Comparison of ENCODE assay signal across 14 cellular contexts in the genomic region with DNA sequence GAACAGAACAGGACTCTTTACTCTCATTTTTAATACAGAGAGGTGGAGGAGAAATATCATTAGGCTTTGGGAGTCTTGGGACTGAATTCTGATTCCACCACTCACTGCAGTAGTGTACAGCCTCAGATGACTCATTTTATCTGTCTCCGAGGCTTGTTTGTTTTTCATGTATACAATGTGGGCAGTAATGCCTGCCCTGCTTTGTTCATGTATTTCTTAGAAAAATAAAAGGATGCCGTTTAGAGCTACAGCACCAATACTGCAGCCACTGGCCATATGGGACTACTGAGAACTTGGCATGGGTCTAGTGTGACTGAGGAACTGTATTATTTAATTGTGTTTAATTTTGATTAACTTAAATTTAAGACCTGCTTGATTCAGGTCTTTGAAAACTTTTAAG. TPM values are rescaled to one million over a fixed set of nuclear protein-coding genes. Genes with fewer than 3 reads are reported as not detected.
DNase-seq lines count a peak whose midpoint lies in the region; ATAC-seq, FAIRE-seq and TF ChIP-seq lines count a peak whose summit lies in the region.
"Had no signal": no experiment of that assay in that cellular context is flagged by ENCODE, and none has a peak within 500 bp of the region (broad histone marks: within the 10 kb centered on the region; RNA-seq: fewer than 3 reads in every experiment).

No MANE protein-coding gene starts in this region.

- peaks cover 30% of the 10 kb centered on the region for H3K4me1 ChIP-seq in HEK293 (ENCODE audit: control insufficient read depth, insufficient read depth, low read length)
- peaks cover 0 to 32% of the 10 kb centered on the region in 2 experiments; a peak in 3 of 4 replicates for H3K4me1 ChIP-seq in SK-N-SH (ENCODE audit: control insufficient read depth in 1 of 2, insufficient read depth in 2 of 2, low read depth in 1 of 2, low read length in 1 of 2)
- peaks cover 14 to 49% (median 25%) of the 10 kb centered on the region in 4 donors for H3K4me1 ChIP-seq in transverse colon
- H3K4me1 ChIP-seq: prostate gland, testis had no signal

- no peaks in the 10 kb centered on the region for H3K9me2 ChIP-seq in SK-N-SH

- no peaks in the 10 kb centered on the region for H4K20me1 ChIP-seq in SK-N-SH (ENCODE audit: insufficient read depth)

- ATAC-seq in HG03342 (IDR thresholded peaks at IDR 0.05; ENCODE audit: unreplicated experiment) (no peak), GM19452 (IDR thresholded peaks at IDR 0.05; ENCODE audit: unreplicated experiment) (no peak)

- DNase-seq in AG04450 (ENCODE audit: low read depth, low spot score) (peak; percentile 58), SK-N-SH (no peak), fibroblast of peridontal ligament (ENCODE audit: extremely low read depth) (peak; percentile 65), GM12891 (ENCODE audit: insufficient read length, low spot score) (no peak), transverse colon (no peak)
- DNase-seq: activated CD4-positive, alpha-beta T cell treated with anti-CD3 and anti-CD28 coated beads, Interleukin-2, amount 50 U/mL, for 4 hours; activated naive CD4-positive, alpha-beta T cell; NCI-H510A; testis had no signal

- TF ChIP-seq CTCF in AG04450 (IDR thresholded peaks at IDR 0.05; ENCODE audit: low read depth, low read length) (no peak), HEK293 (tag by site-specific recombination; IDR thresholded peaks at IDR 0.05) (no peak), SK-N-SH (IDR thresholded peaks at IDR 0.05) (no peak), transverse colon (IDR thresholded peaks at IDR 0.05) (no peak)

- intact Hi-C loops in transverse colon (cut with DNase I; ENCODE audit: low total_unique reads): loop anchor here (1.0 kb wide), 1 partner anchor 26 kb away; no protein-coding TSS in a partner anchor

- H3K36me3 ChIP-seq in HEK293 (ENCODE audit: control insufficient read depth in 2 of 2, insufficient read depth in 1 of 2, low read length in 2 of 2) (no peaks in the 10 kb centered on the region), SK-N-SH (replicated peaks in 1 of 2; ENCODE audit: control insufficient read depth in 1 of 2, insufficient read depth in 2 of 2, low read length in 1 of 2) (no peaks in the 10 kb centered on the region), transverse colon (no peaks in the 10 kb centered on the region)
- H3K36me3 ChIP-seq: prostate gland had no signal

- no peak for TF ChIP-seq RAD21 in SK-N-SH (IDR thresholded peaks at IDR 0.05; ENCODE audit: low read length)

- no peak for TF ChIP-seq EP300 in SK-N-SH (IDR thresholded peaks at IDR 0.05; ENCODE audit: borderline replicate concordance in 1 of 2, low read depth in 1 of 2, low read length in 1 of 2)
- no peak for TF ChIP-seq EP300 in transverse colon (IDR thresholded peaks at IDR 0.05; ENCODE audit: low read depth)

- TF ChIP-seq POLR2A in GM12891 (IDR thresholded peaks at IDR 0.05; ENCODE audit: low read depth, low read length) (no peak), transverse colon (IDR thresholded peaks at IDR 0.05) (no peak)

- H3K4me3 ChIP-seq in AG04450 (ENCODE audit: low read depth, low read length): no peak overlapping the region
- H3K4me3 ChIP-seq in HEK293 (ENCODE audit: low read depth, low read length): no peak overlapping the region
- no peak overlapping the region for H3K4me3 ChIP-seq in SK-N-SH (ENCODE audit: low read depth in 2 of 2, low read length in 1 of 2)
- no peak overlapping the region for H3K4me3 ChIP-seq in transverse colon
- H3K4me3 ChIP-seq: dorsolateral prefrontal cortex, prostate gland, testis had no signal

- H3K79me2 ChIP-seq in SK-N-SH (ENCODE audit: insufficient read depth): no peaks in the 10 kb centered on the region

- no peak overlapping the region for H3K9ac ChIP-seq in SK-N-SH

- H3K27me3 ChIP-seq in AG04450 (ENCODE audit: control insufficient read depth, insufficient read depth, low read length) (no peaks in the 10 kb centered on the region), SK-N-SH (ENCODE audit: insufficient read depth) (no peaks in the 10 kb centered on the region), transverse colon (no peaks in the 10 kb centered on the region)
- H3K27me3 ChIP-seq: dorsolateral prefrontal cortex, testis had no signal

- CTCF ChIA-PET in AG04450 (lab: Charles Lee) (no interaction called here), HEK293 (lab: Yijun Ruan, JAX) (interaction anchor here (0.6 kb wide), 1 partner anchor 812 kb away, joined by 3 read pairs; no protein-coding TSS in a partner anchor), SK-N-SH (lab: Yijun Ruan, JAX) (interaction anchor here (0.8 to 1.3 kb wide), 2 partner anchors 19 kb away, joined by 3 read pairs; no protein-coding TSS in a partner anchor)

- H3F3A ChIP-seq in SK-N-SH (replicated peaks; ENCODE audit: insufficient read depth): peaks cover 7% of the 10 kb centered on the region

- WGBS in SK-N-SH (ENCODE audit: low lambda C conversion rate): 12% methylated on average over 2 of the region's 2 CpGs
- 16 to 38% methylated on average over 2 of the region's 2 CpGs for WGBS in transverse colon (ENCODE audit: low coverage in 1 of 2), 2 donors

- no peak for FAIRE-seq in GM12891 (lab: Jason Lieb, UNC)

- no peak overlapping the region for H2AFZ ChIP-seq in SK-N-SH (ENCODE audit: low read depth)

- H3K9me3 ChIP-seq in AG04450 (ENCODE audit: control insufficient read depth, insufficient read depth, low read length): no peaks in the 10 kb centered on the region
- no peaks in the 10 kb centered on the region for H3K9me3 ChIP-seq in HEK293 (ENCODE audit: control insufficient read depth, insufficient read depth, low read depth, low read length)
- H3K9me3 ChIP-seq in SK-N-SH: no peaks in the 10 kb centered on the region
- no peaks in the 10 kb centered on the region for H3K9me3 ChIP-seq in transverse colon
- H3K9me3 ChIP-seq: prostate gland, testis had no signal

- in situ Hi-C loops in transverse colon (cut with MboI; ENCODE audit: low pct_ligation_motif_present in 1 of 4, low pct_unique_long_range_greater_than_20kb in 1 of 4, low sequenced_read_pairs in 3 of 4): no loop called here

- POLR2A ChIA-PET in AG04450 (lab: Yijun Ruan, JAX) (interaction anchor here (0.7 to 0.9 kb wide), 2 partner anchors 71 to 553 kb away, joined by 3 to 6 read pairs; no protein-coding TSS in a partner anchor), HEK293 (lab: Yijun Ruan, JAX) (no interaction called here), SK-N-SH (lab: Yijun Ruan, JAX) (no interaction called here)

- no peak overlapping the region for H3K27ac ChIP-seq in AG04450 (ENCODE audit: low read depth, low read length)
- no peak overlapping the region for H3K27ac ChIP-seq in HEK293 (ENCODE audit: extremely low read depth, low read depth, low read length)
- H3K27ac ChIP-seq in SK-N-SH (ENCODE audit: low read depth in 2 of 2, low read length in 1 of 2): peak overlapping the region in 1 of 2 experiments; percentile 48; a peak in 1 of 4 replicates
- no peak overlapping the region for H3K27ac ChIP-seq in transverse colon
- H3K27ac ChIP-seq: dorsolateral prefrontal cortex, prostate gland, testis had no signal

- H3K4me2 ChIP-seq in SK-N-SH: peak overlapping the region; percentile 47; the same call in 1 of the 2 replicates

TF ChIP-seq in HEK293, 187 proteins besides CTCF, POLR2A, EP300 and RAD21 (continues in another document):
- TF ChIP-seq, protein P1, sequence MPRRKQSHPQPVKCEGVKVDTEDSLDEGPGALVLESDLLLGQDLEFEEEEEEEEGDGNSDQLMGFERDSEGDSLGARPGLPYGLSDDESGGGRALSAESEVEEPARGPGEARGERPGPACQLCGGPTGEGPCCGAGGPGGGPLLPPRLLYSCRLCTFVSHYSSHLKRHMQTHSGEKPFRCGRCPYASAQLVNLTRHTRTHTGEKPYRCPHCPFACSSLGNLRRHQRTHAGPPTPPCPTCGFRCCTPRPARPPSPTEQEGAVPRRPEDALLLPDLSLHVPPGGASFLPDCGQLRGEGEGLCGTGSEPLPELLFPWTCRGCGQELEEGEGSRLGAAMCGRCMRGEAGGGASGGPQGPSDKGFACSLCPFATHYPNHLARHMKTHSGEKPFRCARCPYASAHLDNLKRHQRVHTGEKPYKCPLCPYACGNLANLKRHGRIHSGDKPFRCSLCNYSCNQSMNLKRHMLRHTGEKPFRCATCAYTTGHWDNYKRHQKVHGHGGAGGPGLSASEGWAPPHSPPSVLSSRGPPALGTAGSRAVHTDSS (tag by site-specific recombination; IDR thresholded peaks at IDR 0.05): no peak

TF ChIP-seq in SK-N-SH, 30 proteins besides CTCF, POLR2A, EP300 and RAD21 (continues in another document):
- TF ChIP-seq EZH2phosphoT487 (IDR thresholded peaks at IDR 0.05; ENCODE audit: borderline replicate concordance, low read depth): no peak

TF ChIP-seq in GM12891, 5 proteins besides CTCF, POLR2A, EP300 and RAD21:
- TF ChIP-seq POLR2AphosphoS5 (IDR thresholded peaks at IDR 0.05; ENCODE audit: low read depth, low read length) (no peak), SPI1 (IDR thresholded peaks at IDR 0.05; ENCODE audit: low read depth, low read length) (no peak), TAF1 (IDR thresholded peaks at IDR 0.05; ENCODE audit: low read depth, low read length) (no peak), POU2F2 (IDR thresholded peaks at IDR 0.05; ENCODE audit: low read depth, low read length) (no peak), PAX5 (IDR thresholded peaks at IDR 0.05; ENCODE audit: insufficient read depth, low read length, severe bottlenecking) (no peak)

RNA-seq across cellular contexts. Expression of a gene that starts 41.2 kb away (rescaled TPM):
- polyA plus RNA-seq in AG04450 (2011; rRNA removed) (13.5 and 17.9 TPM in 2 replicates), SK-N-SH (2012; rRNA removed) (6.0 and 7.7 TPM in 2 replicates)
- polyA minus RNA-seq in AG04450 (2011; rRNA and poly(A)+ RNA removed): 55.2 and 56.7 TPM in 2 replicates
- polyA plus RNA-seq in SK-N-SH (2012; cell fraction: cytosol; rRNA removed): 3.7 TPM in 2 replicates
- polyA plus RNA-seq in SK-N-SH (2012; cell fraction: nucleus; rRNA removed): 27.9 and 48.5 TPM in 2 replicates
- 3.3 TPM for polyA plus RNA-seq in GM12891 (2012; ENCODE audit: low read depth, missing spikeins)
- 100 to 1,000 TPM in 3 of 4 donors, 10 to 100 TPM in 1; 75.0 to 117 (median 109) TPM for total RNA-seq in transverse colon

Comparison
In these comparisons a context has a peak if more than half of its experiments do, and no peak if none do; other contexts are left out.
1. DNase-seq: peak in AG04450 (single experiment) and fibroblast of peridontal ligament (single experiment); none in SK-N-SH (single experiment), GM12891 (single experiment) and transverse colon (single experiment).